40 cellular contexts compared by ENCODE assay signal in genomic region chr1:208888376-208888775, GRCh38.
"Had no signal": no experiment of that assay in that cellular context is flagged by ENCODE, and none has a peak within 500 bp of the region (broad histone marks: within the 10 kb centered on the region; RNA-seq: fewer than 3 reads in every experiment).

No MANE protein-coding gene starts in this region.

- ATAC-seq: activated CD8-positive, alpha-beta memory T cell treated with anti-CD3 and anti-CD28 coated beads, Interleukin-2, amount 10 ng/mL, durations not matched to agents 7 days and 5 days; body of pancreas; Right ventricle myocardium inferior had no signal

- H3K36me3 Mint-ChIP-seq: activated CD8-positive, alpha-beta memory T cell treated with anti-CD3 and anti-CD28 coated beads, Interleukin-2, amount 10 ng/mL, durations not matched to agents 7 days and 5 days; activated naive CD8-positive, alpha-beta T cell treated with anti-CD3 and anti-CD28 coated beads, Interleukin-2, amount 10 ng/mL, durations not matched to agents 7 days and 5 days had no signal

- H3K4me1 ChIP-seq: adrenal gland, body of pancreas, breast epithelium had no signal

- H3K36me3 ChIP-seq: adrenal gland, breast epithelium, MG63, WERI-Rb-1 had no signal

- DNase-seq: activated CD4-positive, alpha-beta memory T cell treated with anti-CD3 and anti-CD28 coated beads, Interleukin-2, amount 10 ng/mL, durations not matched to agents 7 days and 5 days; activated CD4-positive, alpha-beta T cell treated with anti-CD3 and anti-CD28 coated beads for 1 hour; activated CD4-positive, alpha-beta T cell treated with anti-CD3 and anti-CD28 coated beads for 48 hours; activated CD4-positive, CD25-positive, alpha-beta regulatory T cell; activated CD8-positive, alpha-beta memory T cell treated with anti-CD3 and anti-CD28 coated beads for 24 hours; activated CD8-positive, alpha-beta memory T cell treated with anti-CD3 and anti-CD28 coated beads, Interleukin-2, amount 10 ng/mL, durations not matched to agents 7 days and 5 days; activated CD8-positive, alpha-beta memory T cell treated with anti-CD3 and anti-CD28 coated beads, Interleukin-2, amount 50 U/mL, for 48 hours; activated effector memory CD4-positive, alpha-beta T cell treated with anti-CD3 and anti-CD28 coated beads, Interleukin-2, amount 50 U/mL, for 16 hours; activated naive CD4-positive, alpha-beta T cell; activated naive CD4-positive, alpha-beta T cell treated with anti-CD3 and anti-CD28 coated beads, Interleukin-2, amount 50 U/mL, for 16 hours; activated naive CD8-positive, alpha-beta T cell treated with anti-CD3 and anti-CD28 coated beads, Interleukin-2, amount 10 ng/mL, durations not matched to agents 7 days and 5 days; activated T-cell treated with anti-CD3 and anti-CD28 coated beads, Interleukin-2, amount 50 U/mL, for 48 hours; adrenal gland; body of pancreas; caudate nucleus; Kasumi-1; KG1; MG63; NCI-H1048; NCI-H1105 treated with DMSO at 0.1 percent for 48 hours; NCI-H1436; NCI-H1694; NCI-H1930; NCI-H2081 treated with DMSO at 0.1 percent for 48 hours; NCI-H226; NCI-H446 treated with DMSO at 0.1 percent for 48 hours; NCI-H524; NK-92 treated with Interleukin-12 subunit alpha and Interleukin-12 subunit beta, amount 100 ng/mL, for 24 hours; PC-9; SIG-M5; SW 1271; T-helper 1 cell; T-helper 2 cell; T-helper 9 cell; WERI-Rb-1 had no signal

- H3K27ac ChIP-seq: adrenal gland, body of pancreas, breast epithelium, PC-9, RWPE1, WERI-Rb-1 had no signal

- H3K4me3 ChIP-seq: adrenal gland, body of pancreas, breast epithelium, MG63, PC-9 had no signal

- H3K9me3 ChIP-seq: adrenal gland, body of pancreas, breast epithelium, MG63 had no signal

- H2AFZ ChIP-seq: PC-9 had no signal

- H3K27me3 ChIP-seq: adrenal gland, body of pancreas, breast epithelium, MG63 had no signal

- FAIRE-seq: astrocyte, RCC 7860 had no signal

- H3K4me2 ChIP-seq: PC-9 had no signal

- H3K27ac Mint-ChIP-seq: activated CD4-positive, alpha-beta memory T cell treated with anti-CD3 and anti-CD28 coated beads, Interleukin-2, amount 10 ng/mL, durations not matched to agents 7 days and 5 days; activated CD8-positive, alpha-beta memory T cell treated with anti-CD3 and anti-CD28 coated beads, Interleukin-2, amount 10 ng/mL, durations not matched to agents 7 days and 5 days; activated naive CD8-positive, alpha-beta T cell treated with anti-CD3 and anti-CD28 coated beads, Interleukin-2, amount 10 ng/mL, durations not matched to agents 7 days and 5 days had no signal

- H3K9me3 Mint-ChIP-seq: activated CD4-positive, alpha-beta memory T cell treated with anti-CD3 and anti-CD28 coated beads, Interleukin-2, amount 10 ng/mL, durations not matched to agents 7 days and 5 days; activated naive CD8-positive, alpha-beta T cell treated with anti-CD3 and anti-CD28 coated beads, Interleukin-2, amount 10 ng/mL, durations not matched to agents 7 days and 5 days had no signal
